Comparison of ENCODE assay signal across 8 cellular contexts in the genomic region with DNA sequence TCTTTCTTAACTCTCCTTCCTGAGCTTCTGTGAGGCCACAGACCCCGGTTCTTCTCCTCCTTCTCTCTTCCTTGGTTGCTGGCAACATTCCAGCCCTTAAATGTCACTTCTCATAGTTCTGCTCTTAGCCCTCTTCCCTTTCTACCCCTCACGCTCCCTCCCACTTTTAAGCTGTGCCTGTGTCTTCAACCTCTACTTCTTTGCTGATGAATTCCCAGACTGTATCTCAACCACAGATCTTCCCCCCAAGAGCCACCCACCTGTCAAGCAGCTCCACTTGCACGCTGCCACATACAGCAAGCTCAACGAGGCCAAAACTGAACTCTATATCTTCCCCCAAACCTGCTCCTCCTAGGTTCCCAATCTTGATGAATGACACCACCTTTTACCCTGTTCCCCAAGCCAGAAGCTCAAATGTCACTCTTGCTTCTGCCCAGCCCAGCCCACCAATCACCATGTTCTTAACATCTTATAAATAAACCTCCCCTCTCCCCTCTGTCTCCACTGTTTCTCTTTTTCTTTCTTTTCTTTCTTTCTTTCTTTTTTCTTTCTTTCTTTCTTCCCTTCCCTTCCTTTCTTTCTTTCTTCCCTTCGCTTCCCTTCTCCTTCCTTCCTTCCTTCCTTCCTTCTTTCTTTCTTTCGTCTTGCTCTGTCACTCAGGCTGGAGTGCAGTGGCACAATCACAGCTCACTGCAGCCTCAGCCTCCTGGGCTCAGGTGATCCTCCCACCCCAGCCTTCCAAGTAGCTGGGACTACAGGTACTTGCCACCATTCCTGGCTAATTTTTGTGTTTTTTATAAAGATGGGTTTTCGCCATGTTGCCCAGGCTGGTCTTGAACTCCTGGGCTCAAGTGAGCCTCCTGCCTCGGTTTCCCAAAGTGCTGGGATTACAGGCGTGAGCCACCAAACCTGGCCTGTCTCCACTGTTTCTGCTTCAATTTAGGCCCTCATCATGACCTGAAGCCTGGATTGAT. TPM values are rescaled to one million over a fixed set of nuclear protein-coding genes. Genes with fewer than 3 reads are reported as not detected.
A peak's percentile ranks its signal among the peaks of the same experiment; 100 is the strongest.
DNase-seq lines count a peak whose midpoint lies in the region; ATAC-seq, FAIRE-seq and TF ChIP-seq lines count a peak whose summit lies in the region.

No MANE protein-coding gene starts in this region.

- CTCF ChIA-PET in GM12878 (lab: Yijun Ruan, JAX) = interaction anchor here (0.7 to 16.3 kb wide), 9 partner anchors 18 to 188 kb away, joined by 3 to 565 read pairs (median 3); a partner anchor contains a TSS

- H4K20me1 ChIP-seq in GM12878 (ENCODE audit: control insufficient read depth, insufficient read depth) = no peaks in the 10 kb centered on the region

- H3K9ac ChIP-seq in GM12878 (ENCODE audit: control insufficient read depth, insufficient read depth, low read length) = peak overlapping the region; percentile 40

- no peaks in the 10 kb centered on the region for H3K9me3 ChIP-seq in GM12878 (replicated peaks; ENCODE audit: control insufficient read depth, insufficient read depth, low read length)

- H3K4me2 ChIP-seq in GM12878 (ENCODE audit: control insufficient read depth, insufficient read depth) = peak overlapping the region; percentile 77

- H3K27me3 ChIP-seq in GM12878 (replicated peaks in 1 of 2; ENCODE audit: control insufficient read depth in 2 of 2, insufficient read depth in 2 of 2, low read length in 1 of 2) = no peaks in the 10 kb centered on the region

- H3K4me1 ChIP-seq in GM12878 (ENCODE audit: control insufficient read depth, insufficient read depth, low read length) = peaks cover 81% of the 10 kb centered on the region

- no peaks in the 10 kb centered on the region for H3K36me3 ChIP-seq in GM12878 (ENCODE audit: control insufficient read depth in 2 of 2, insufficient read depth in 2 of 2, low read length in 1 of 2)

- POLR2A ChIA-PET in GM12878 (lab: Charles Lee) = interaction anchor here (0.5 to 10.0 kb wide), 11 partner anchors 14 to 270 kb away, joined by 3 to 153 read pairs (median 5); a partner anchor contains a TSS

- in situ Hi-C loops in GM12878 (cut with MboI) = no loop called here

- TF ChIP-seq RAD21 in GM12878 (IDR thresholded peaks at IDR 0.05; ENCODE audit: insufficient read depth, low read depth, low read length) = peak; percentile 7; the same call in 1 of the 2 replicates

- peak in 1 of 2 experiments; percentile 28; a peak in 1 of 4 replicates for TF ChIP-seq EP300 in GM12878 (IDR thresholded peaks at IDR 0.05; ENCODE audit: borderline replicate concordance in 1 of 2, control insufficient read depth in 1 of 2, low read depth in 2 of 2, low read length in 2 of 2)

- peak; percentile 40; the same call in 1 of the 2 replicates for TF ChIP-seq POLR2A in GM12878 (IDR thresholded peaks at IDR 0.05; ENCODE audit: low read depth, low read length)

- TF ChIP-seq CTCF in GM12878 (IDR thresholded peaks at IDR 0.05 in 2 of 3, conservative IDR thresholded peaks at IDR 0.05 in 1 of 3; ENCODE audit: control insufficient read depth in 2 of 3, extremely low read depth in 1 of 3, insufficient read depth in 1 of 3, low read depth in 3 of 3, low read length in 3 of 3) = no peak

- H3K27ac ChIP-seq in GM12878 (ENCODE audit: control insufficient read depth, insufficient read depth) = peak overlapping the region; percentile 98

- intact Hi-C loops in GM12878 (cut with micrococcal nuclease; ENCODE audit: unreplicated experiment) = no loop called here

- FAIRE-seq in GM19239 (lab: Jason Lieb, UNC) (peak; percentile 84), GM12878 (lab: Jason Lieb, UNC) (no peak)

- BruUV-seq in GM12878 (replicated peaks; lab: Mats Ljungman, UMichigan) = no TSS peak

- H3K4me3 ChIP-seq in GM12878 = no peak overlapping the region

- DNase-seq in GM19239 (ENCODE audit: insufficient read length, low spot score) (no peak), OCI-M1 (lab: John Stamatoyannopoulos, UW) (peak; percentile 91), GM12878 (ENCODE audit: low read depth, low spot score) (peak; percentile 84), GM03348 (ENCODE audit: low spot score) (no peak), NCI-H82 (lab: John Stamatoyannopoulos, UW) (no peak)
- peak; percentile 45 for DNase-seq in stimulated activated CD4-positive, alpha-beta T cell treated with anti-CD3 and anti-CD28 coated beads, Interleukin-4, amount 100 ng/mL, for 1 hour

- ATAC-seq in GM12878 (peak; percentile 28), GM19328 (IDR thresholded peaks at IDR 0.05; ENCODE audit: unreplicated experiment) (no peak), GM21447 (IDR thresholded peaks at IDR 0.05; ENCODE audit: unreplicated experiment) (no peak)

- H2AFZ ChIP-seq in GM12878 (ENCODE audit: control insufficient read depth, low read depth, low read length) = peak overlapping the region; percentile 75

- RAD21 ChIA-PET in GM12878 (lab: Charles Lee; ENCODE audit: unreplicated experiment) = interaction anchor here (0.6 to 6.8 kb wide), 13 partner anchors 14 to 170 kb away, joined by 3 to 163 read pairs (median 5); a partner anchor contains a TSS

- H3K79me2 ChIP-seq in GM12878 (ENCODE audit: control insufficient read depth, insufficient read depth, low read length) = peaks cover 14% of the 10 kb centered on the region

- WGBS in GM12878 (ENCODE audit: insufficient coverage, insufficient replicate concordance, low lambda C conversion rate, missing lambda C conversion rate) = 44% methylated on average over 9 of the region's 9 CpGs

- SMC1A ChIA-PET in GM12878 (lab: Charles Lee; ENCODE audit: uncharacterized antibody, unreplicated experiment) = interaction anchor here (0.6 to 10.5 kb wide), 20 partner anchors 10 to 97 kb away, joined by 3 to 315 read pairs (median 4); a partner anchor contains a TSS

TF ChIP-seq in GM12878, 131 proteins besides CTCF, POLR2A, EP300 and RAD21 (continues in another document):
- TF ChIP-seq, protein P1, sequence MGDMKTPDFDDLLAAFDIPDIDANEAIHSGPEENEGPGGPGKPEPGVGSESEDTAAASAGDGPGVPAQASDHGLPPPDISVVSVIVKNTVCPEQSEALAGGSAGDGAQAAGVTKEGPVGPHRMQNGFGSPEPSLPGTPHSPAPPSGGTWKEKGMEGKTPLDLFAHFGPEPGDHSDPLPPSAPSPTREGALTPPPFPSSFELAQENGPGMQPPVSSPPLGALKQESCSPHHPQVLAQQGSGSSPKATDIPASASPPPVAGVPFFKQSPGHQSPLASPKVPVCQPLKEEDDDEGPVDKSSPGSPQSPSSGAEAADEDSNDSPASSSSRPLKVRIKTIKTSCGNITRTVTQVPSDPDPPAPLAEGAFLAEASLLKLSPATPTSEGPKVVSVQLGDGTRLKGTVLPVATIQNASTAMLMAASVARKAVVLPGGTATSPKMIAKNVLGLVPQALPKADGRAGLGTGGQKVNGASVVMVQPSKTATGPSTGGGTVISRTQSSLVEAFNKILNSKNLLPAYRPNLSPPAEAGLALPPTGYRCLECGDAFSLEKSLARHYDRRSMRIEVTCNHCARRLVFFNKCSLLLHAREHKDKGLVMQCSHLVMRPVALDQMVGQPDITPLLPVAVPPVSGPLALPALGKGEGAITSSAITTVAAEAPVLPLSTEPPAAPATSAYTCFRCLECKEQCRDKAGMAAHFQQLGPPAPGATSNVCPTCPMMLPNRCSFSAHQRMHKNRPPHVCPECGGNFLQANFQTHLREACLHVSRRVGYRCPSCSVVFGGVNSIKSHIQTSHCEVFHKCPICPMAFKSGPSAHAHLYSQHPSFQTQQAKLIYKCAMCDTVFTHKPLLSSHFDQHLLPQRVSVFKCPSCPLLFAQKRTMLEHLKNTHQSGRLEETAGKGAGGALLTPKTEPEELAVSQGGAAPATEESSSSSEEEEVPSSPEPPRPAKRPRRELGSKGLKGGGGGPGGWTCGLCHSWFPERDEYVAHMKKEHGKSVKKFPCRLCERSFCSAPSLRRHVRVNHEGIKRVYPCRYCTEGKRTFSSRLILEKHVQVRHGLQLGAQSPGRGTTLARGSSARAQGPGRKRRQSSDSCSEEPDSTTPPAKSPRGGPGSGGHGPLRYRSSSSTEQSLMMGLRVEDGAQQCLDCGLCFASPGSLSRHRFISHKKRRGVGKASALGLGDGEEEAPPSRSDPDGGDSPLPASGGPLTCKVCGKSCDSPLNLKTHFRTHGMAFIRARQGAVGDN (IDR thresholded peaks at IDR 0.05) = peak; percentile 88; the same call in 1 of the 2 replicates
- no peak for TF ChIP-seq PML (IDR thresholded peaks at IDR 0.05; ENCODE audit: low read length)

RNA-seq across cellular contexts. Expression of a gene that starts 19.8 kb away (rescaled TPM):
- total RNA-seq in GM12878 (2013; cell fraction: nucleolus; rRNA removed) = 309 and 320 TPM in 2 replicates
- 334 and 416 TPM in 2 replicates for total RNA-seq in GM12878 (2014; rRNA removed)
- 390 and 401 TPM in 2 replicates for total RNA-seq in GM12878 (2014; rRNA removed; fragmentation: Illumina TruSeq; extraction: Trizol)
- 348 and 360 TPM in 2 replicates for total RNA-seq in GM12878 (2021)
- polyA plus RNA-seq in GM12878 (2011; ENCODE audit: low read depth) = 133 TPM
- 909 and 1,265 TPM in 2 replicates for polyA plus RNA-seq in GM12878 (2011; rRNA removed)
- 152 and 181 TPM in 2 replicates for polyA plus RNA-seq in GM12878 (2011; cell fraction: cytosol; rRNA removed)
- 120 and 153 TPM in 2 replicates for polyA plus RNA-seq in GM12878 (2011; cell fraction: nucleus; rRNA removed)
- 252 and 315 TPM in 2 replicates for polyA plus RNA-seq in GM12878 (2012)
- polyA plus RNA-seq in GM12878 (2014; fragmentation: Illumina TruSeq; extraction: Trizol) = 547 and 710 TPM in 2 replicates
- polyA plus RNA-seq in GM12878 (2014; fragmentation: Nextera tagmentation; extraction: Ambion mirVana) = 100 to 1,000 TPM; 268 to 424 TPM
- 180 and 224 TPM in 2 replicates for polyA plus RNA-seq in GM12878 (2014; rRNA removed)
- 100 to 1,000 TPM; 232 to 423 TPM for polyA plus RNA-seq in GM12878 (2016; fragmentation: Nextera tagmentation; extraction: Ambion mirVana)
- 326 and 414 TPM in 2 replicates for polyA minus RNA-seq in GM12878 (2011; rRNA and poly(A)+ RNA removed)
- polyA minus RNA-seq in GM12878 (2011; cell fraction: cytosol; rRNA and poly(A)+ RNA removed) = 268 and 284 TPM in 2 replicates
- polyA minus RNA-seq in GM12878 (2011; cell fraction: nucleus; rRNA and poly(A)+ RNA removed) = 63.8 and 72.4 TPM in 2 replicates

RNA-seq across cellular contexts. Expression of a gene that starts 55.7 kb away (rescaled TPM):
- total RNA-seq in GM12878 (2013; cell fraction: nucleolus; rRNA removed) = 64.4 and 68.6 TPM in 2 replicates
- total RNA-seq in GM12878 (2014; rRNA removed) (70.5 and 82.1 TPM in 2 replicates), GM12878 (2014; rRNA removed; fragmentation: Illumina TruSeq; extraction: Trizol) (94.4 and 96.7 TPM in 2 replicates), GM12878 (2021) (197 and 204 TPM in 2 replicates)
- 86.5 TPM for polyA plus RNA-seq in GM12878 (2011; ENCODE audit: low read depth)
- polyA plus RNA-seq in GM12878 (2011; rRNA removed) (55.8 and 75.1 TPM in 2 replicates), GM12878 (2014; fragmentation: Illumina TruSeq; extraction: Trizol) (163 and 170 TPM in 2 replicates), GM12878 (2014; fragmentation: Nextera tagmentation; extraction: Ambion mirVana) (10 to 100 TPM; 42.5 to 97.6 TPM), GM12878 (2014; rRNA removed) (90.0 and 97.9 TPM in 2 replicates), GM12878 (2016; fragmentation: Nextera tagmentation; extraction: Ambion mirVana) (100 to 1,000 TPM; 142 to 157 TPM)
- polyA plus RNA-seq in GM12878 (2011; cell fraction: cytosol; rRNA removed) = 45.5 and 56.2 TPM in 2 replicates
- polyA plus RNA-seq in GM12878 (2011; cell fraction: nucleus; rRNA removed) = 47.1 and 71.8 TPM in 2 replicates
- polyA plus RNA-seq in GM12878 (2012) = 125 and 131 TPM in 2 replicates
- 29.4 and 34.5 TPM in 2 replicates for polyA minus RNA-seq in GM12878 (2011; rRNA and poly(A)+ RNA removed)
- 36.6 and 38.2 TPM in 2 replicates for polyA minus RNA-seq in GM12878 (2011; cell fraction: cytosol; rRNA and poly(A)+ RNA removed)
- polyA minus RNA-seq in GM12878 (2011; cell fraction: nucleus; rRNA and poly(A)+ RNA removed) = 16.7 and 34.1 TPM in 2 replicates

Comparison
In these comparisons a context has a peak if more than half of its experiments do, and no peak if none do; other contexts are left out.
1. DNase-seq: peak in OCI-M1 (single experiment), GM12878 (single experiment) and stimulated activated CD4-positive, alpha-beta T cell treated with anti-CD3 and anti-CD28 coated beads, Interleukin-4, amount 100 ng/mL, for 1 hour (single experiment); none in GM19239 (single experiment), GM03348 (single experiment) and NCI-H82 (single experiment).